Comparison of ENCODE assay signal across 13 cellular contexts in genomic region chr3:129664040-129664646, GRCh38. TPM values are rescaled to one million over a fixed set of nuclear protein-coding genes. Genes with fewer than 3 reads are reported as not detected.
DNase-seq lines count a peak whose midpoint lies in the region; ATAC-seq and TF ChIP-seq lines count a peak whose summit lies in the region.
"Had no signal": no experiment of that assay in that cellular context is flagged by ENCODE, and none has a peak within 500 bp of the region (broad histone marks: within the 10 kb centered on the region; RNA-seq: fewer than 3 reads in every experiment).

No MANE protein-coding gene starts in this region.

- H3F3A ChIP-seq in smooth muscle cell (ENCODE audit: low read depth) = no peaks in the 10 kb centered on the region

- H3K4me1 ChIP-seq in HEK293 (ENCODE audit: control insufficient read depth, insufficient read depth, low read length) = 0 out of 2 replicates have a peak, but pooled peaks cover 3% of the 10 kb centered on the region
- peaks cover 0 to 31% of the 10 kb centered on the region in 2 donors for H3K4me1 ChIP-seq in right atrium auricular region
- H3K4me1 ChIP-seq in smooth muscle cell (ENCODE audit: low read depth) = peaks cover 36% of the 10 kb centered on the region

- DNase-seq in WERI-Rb-1 = peak; percentile 28
- DNase-seq in right atrium auricular region (ENCODE audit: low spot score) = no peak
- DNase-seq in smooth muscle cell (lab: John Stamatoyannopoulos, UW; ENCODE audit: unreplicated experiment) = no peak
- DNase-seq in retina = no peak
- DNase-seq in erythroblast (lab: John Stamatoyannopoulos, UW) = no peak
- DNase-seq: activated CD4-positive, alpha-beta T cell treated with anti-CD3 and anti-CD28 coated beads, Interleukin-2, amount 50 U/mL, for 4 hours; aorta; CD4-positive, alpha-beta T cell; MV-4-11 had no signal

- CTCF ChIA-PET in HEK293 (lab: Yijun Ruan, JAX) = interaction anchor here (1.0 kb wide), 1 partner anchor 13 kb away, joined by 3 read pairs; no protein-coding TSS in a partner anchor

- H4K20me1 ChIP-seq in smooth muscle cell (ENCODE audit: low read depth) = peaks cover 22% of the 10 kb centered on the region

- no peak for TF ChIP-seq CTCF in HEK293 (tag by site-specific recombination; IDR thresholded peaks at IDR 0.05)
- no peak for TF ChIP-seq CTCF in WERI-Rb-1 (IDR thresholded peaks at IDR 0.05; ENCODE audit: low read depth, low read length)
- TF ChIP-seq CTCF in right atrium auricular region (IDR thresholded peaks at IDR 0.05) = no peak
- no peak for TF ChIP-seq CTCF in smooth muscle cell (IDR thresholded peaks at IDR 0.05; ENCODE audit: borderline replicate concordance, insufficient read depth, poor library complexity, severe bottlenecking)

- no peak overlapping the region for H2AFZ ChIP-seq in smooth muscle cell (ENCODE audit: low read depth)

- TF ChIP-seq POLR2A in erythroblast (IDR thresholded peaks at IDR 0.05; ENCODE audit: low read length) = no peak

- no peaks in the 10 kb centered on the region for H3K9me3 ChIP-seq in HEK293 (ENCODE audit: control insufficient read depth, insufficient read depth, low read depth, low read length)
- no peaks in the 10 kb centered on the region for H3K9me3 ChIP-seq in WERI-Rb-1 (ENCODE audit: severe bottlenecking)
- no peaks in the 10 kb centered on the region for H3K9me3 ChIP-seq in right atrium auricular region
- H3K9me3 ChIP-seq in smooth muscle cell (replicated peaks; ENCODE audit: low read depth) = no peaks in the 10 kb centered on the region

- H3K4me3 ChIP-seq in HEK293 (ENCODE audit: low read depth, low read length) (no peak overlapping the region), WERI-Rb-1 (ENCODE audit: low read depth, low read length) (no peak overlapping the region), right atrium auricular region (no peak overlapping the region), smooth muscle cell (no peak overlapping the region)

- H3K27ac ChIP-seq in HEK293 (ENCODE audit: extremely low read depth, low read depth, low read length) (no peak overlapping the region), WERI-Rb-1 (peak overlapping the region; percentile 51), right atrium auricular region (peak overlapping the region; percentile 58 to 73), smooth muscle cell (ENCODE audit: low read depth) (peak overlapping the region; percentile 93)
- H3K27ac ChIP-seq: HL-60 had no signal

- ATAC-seq in GM19324 (IDR thresholded peaks at IDR 0.05; ENCODE audit: low FRiP score, unreplicated experiment) (no peak), GM21528 (IDR thresholded peaks at IDR 0.05; ENCODE audit: low FRiP score, unreplicated experiment) (no peak)

- H3K27me3 ChIP-seq in WERI-Rb-1 (ENCODE audit: insufficient read depth, low read depth, severe bottlenecking) = no peaks in the 10 kb centered on the region
- H3K27me3 ChIP-seq in right atrium auricular region = no peaks in the 10 kb centered on the region
- H3K27me3 ChIP-seq in smooth muscle cell (ENCODE audit: low read depth) = no peaks in the 10 kb centered on the region

- WGBS in smooth muscle cell (ENCODE audit: low lambda C conversion rate) = 52% methylated on average over 6 of the region's 6 CpGs

- H3K9ac ChIP-seq in smooth muscle cell (ENCODE audit: low read depth) = peak overlapping the region; percentile 49

- no peaks in the 10 kb centered on the region for H3K36me3 ChIP-seq in HEK293 (ENCODE audit: control insufficient read depth in 2 of 2, insufficient read depth in 1 of 2, low read length in 2 of 2)
- no peaks in the 10 kb centered on the region; the same call in 1 of the 2 replicates for H3K36me3 ChIP-seq in WERI-Rb-1
- H3K36me3 ChIP-seq in right atrium auricular region = no peaks in the 10 kb centered on the region
- H3K36me3 ChIP-seq in smooth muscle cell (ENCODE audit: low read depth) = no peaks in the 10 kb centered on the region

- peaks cover 23% of the 10 kb centered on the region for H3K79me2 ChIP-seq in smooth muscle cell (ENCODE audit: low read depth)

- peak overlapping the region; percentile 56 for H3K4me2 ChIP-seq in smooth muscle cell

- POLR2A ChIA-PET in HEK293 (lab: Yijun Ruan, JAX) = interaction anchor here (1.3 kb wide), 1 partner anchor 9 kb away, joined by 3 read pairs; no protein-coding TSS in a partner anchor

TF ChIP-seq in HEK293, 187 proteins besides CTCF, POLR2A, EP300 and RAD21:
- TF ChIP-seq ZNF366 (tag by site-specific recombination; conservative IDR thresholded peaks at IDR 0.05) = 0 out of 2 replicates have a peak, but pooled peaks have one; percentile 26
- no peak for TF ChIP-seq ZNF354C (tag by site-specific recombination; IDR thresholded peaks at IDR 0.05; ENCODE audit: borderline replicate concordance, low read depth)
- 0 out of 2 replicates have a peak, but pooled peaks have one; percentile 31 for TF ChIP-seq ZNF629 (tag by site-specific recombination; IDR thresholded peaks at IDR 0.05)
- TF ChIP-seq TCF7L2 (IDR thresholded peaks at IDR 0.05; ENCODE audit: borderline replicate concordance, low read depth, low read length) = no peak
- TF ChIP-seq ZNF302 (tag by site-specific recombination; IDR thresholded peaks at IDR 0.05; ENCODE audit: low read depth) = no peak
- no peak for TF ChIP-seq ZNF292 (tag by site-specific recombination; IDR thresholded peaks at IDR 0.05; ENCODE audit: borderline replicate concordance, low read depth)
- TF ChIP-seq, protein P1, sequence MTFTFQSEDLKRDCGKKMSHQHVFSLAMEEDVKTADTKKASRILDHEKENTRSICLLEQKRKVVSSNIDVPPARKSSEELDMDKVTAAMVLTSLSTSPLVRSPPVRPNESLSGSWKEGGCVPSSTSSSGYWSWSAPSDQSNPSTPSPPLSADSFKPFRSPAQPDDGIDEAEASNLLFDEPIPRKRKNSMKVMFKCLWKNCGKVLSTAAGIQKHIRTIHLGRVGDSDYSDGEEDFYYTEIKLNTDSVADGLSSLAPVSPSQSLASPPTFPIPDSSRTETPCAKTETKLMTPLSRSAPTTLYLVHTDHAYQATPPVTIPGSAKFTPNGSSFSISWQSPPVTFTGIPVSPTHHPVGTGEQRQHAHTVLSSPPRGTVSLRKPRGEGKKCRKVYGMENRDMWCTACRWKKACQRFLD (tag by site-specific recombination; IDR thresholded peaks at IDR 0.05) = no peak

RNA-seq across cellular contexts. Expression of gene PLXND1, which starts 57.7 kb away (rescaled TPM):
- total RNA-seq in right atrium auricular region (10 to 100 TPM; 44.5 to 93.1 TPM), smooth muscle cell (71.2 and 94.3 TPM in 2 replicates)
- polyA plus RNA-seq in smooth muscle cell = 75.8 and 130 TPM in 2 replicates
